Comparison of ENCODE assay signal across 8 cellular contexts in genomic region chr10:79243211-79244067, GRCh38.
DNase-seq lines count a peak whose midpoint lies in the region; ATAC-seq and TF ChIP-seq lines count a peak whose summit lies in the region.

No MANE protein-coding gene starts in this region.

- H3K27ac ChIP-seq in breast epithelium (peak overlapping the region; percentile 58 to 88), left lung (peak overlapping the region; percentile 70 to 88)

- ATAC-seq in HG03342 (IDR thresholded peaks at IDR 0.05; ENCODE audit: unreplicated experiment) (peak; percentile 47), left lung (peak; percentile 14)

- TF ChIP-seq POLR2A in GM19099 (IDR thresholded peaks at IDR 0.05; ENCODE audit: extremely low read depth, insufficient read length, low read depth) (peak; percentile 37), breast epithelium (IDR thresholded peaks at IDR 0.05) (no peak)

- H3K9me3 ChIP-seq in BE2C (no peaks in the 10 kb centered on the region), breast epithelium (no peaks in the 10 kb centered on the region), left lung (no peaks in the 10 kb centered on the region)

- H3K36me3 ChIP-seq in BE2C (peaks cover 17% of the 10 kb centered on the region), breast epithelium (no peaks in the 10 kb centered on the region), left lung (no peaks in the 10 kb centered on the region)

- no peak for TF ChIP-seq CTCF in BE2C (IDR thresholded peaks at IDR 0.05; ENCODE audit: low read depth, low read length)
- TF ChIP-seq CTCF in breast epithelium (IDR thresholded peaks at IDR 0.05) = no peak
- TF ChIP-seq CTCF in left lung (IDR thresholded peaks at IDR 0.05) = no peak

- no peaks in the 10 kb centered on the region for H3K27me3 ChIP-seq in BE2C
- H3K27me3 ChIP-seq in breast epithelium = no peaks in the 10 kb centered on the region
- no peaks in the 10 kb centered on the region for H3K27me3 ChIP-seq in left lung

- DNase-seq in BE2C (peak; percentile 81), T-helper 9 cell (peak; percentile 42), breast epithelium (ENCODE audit: low spot score in 2 of 2) (no peak), left lung (peak in 1 of 2 donors; percentile 88), SW480 (ENCODE audit: low spot score) (no peak)
- peak; percentile 54 to 68 for DNase-seq in stimulated activated CD4-positive, alpha-beta T cell treated with anti-CD3 and anti-CD28 coated beads, Interleukin-4, amount 100 ng/mL, for 48 hours (ENCODE audit: low read depth in 2 of 2)

- H3K4me3 ChIP-seq in BE2C (ENCODE audit: low read depth, low read length) = peak overlapping the region; percentile 84
- H3K4me3 ChIP-seq in breast epithelium = peak overlapping the region; percentile 44 to 86 (median 62)
- H3K4me3 ChIP-seq in left lung = peak overlapping the region; percentile 39 to 59

- intact Hi-C loops in breast epithelium (cut with DNase I; ENCODE audit: low total_unique reads) (no loop called here), left lung (cut with DNase I) (no loop called here)

- H3K4me1 ChIP-seq in BE2C (peaks cover 66% of the 10 kb centered on the region), breast epithelium (peaks cover 34 to 46% of the 10 kb centered on the region in 2 donors), left lung (peaks cover 57 to 92% of the 10 kb centered on the region in 2 donors)

Comparison
In these comparisons a context has a peak if more than half of its experiments do, and no peak if none do; other contexts are left out.
1. DNase-seq: peak in BE2C (single experiment), T-helper 9 cell (single experiment) and stimulated activated CD4-positive, alpha-beta T cell treated with anti-CD3 and anti-CD28 coated beads, Interleukin-4, amount 100 ng/mL, for 48 hours (2 of 2); none in breast epithelium (0 of 2) and SW480 (single experiment).
2. Peak in every context shown above with its lines, with median percentiles within 50 percentile points of each other: H3K4me3 ChIP-seq.